In the genomic region with DNA sequence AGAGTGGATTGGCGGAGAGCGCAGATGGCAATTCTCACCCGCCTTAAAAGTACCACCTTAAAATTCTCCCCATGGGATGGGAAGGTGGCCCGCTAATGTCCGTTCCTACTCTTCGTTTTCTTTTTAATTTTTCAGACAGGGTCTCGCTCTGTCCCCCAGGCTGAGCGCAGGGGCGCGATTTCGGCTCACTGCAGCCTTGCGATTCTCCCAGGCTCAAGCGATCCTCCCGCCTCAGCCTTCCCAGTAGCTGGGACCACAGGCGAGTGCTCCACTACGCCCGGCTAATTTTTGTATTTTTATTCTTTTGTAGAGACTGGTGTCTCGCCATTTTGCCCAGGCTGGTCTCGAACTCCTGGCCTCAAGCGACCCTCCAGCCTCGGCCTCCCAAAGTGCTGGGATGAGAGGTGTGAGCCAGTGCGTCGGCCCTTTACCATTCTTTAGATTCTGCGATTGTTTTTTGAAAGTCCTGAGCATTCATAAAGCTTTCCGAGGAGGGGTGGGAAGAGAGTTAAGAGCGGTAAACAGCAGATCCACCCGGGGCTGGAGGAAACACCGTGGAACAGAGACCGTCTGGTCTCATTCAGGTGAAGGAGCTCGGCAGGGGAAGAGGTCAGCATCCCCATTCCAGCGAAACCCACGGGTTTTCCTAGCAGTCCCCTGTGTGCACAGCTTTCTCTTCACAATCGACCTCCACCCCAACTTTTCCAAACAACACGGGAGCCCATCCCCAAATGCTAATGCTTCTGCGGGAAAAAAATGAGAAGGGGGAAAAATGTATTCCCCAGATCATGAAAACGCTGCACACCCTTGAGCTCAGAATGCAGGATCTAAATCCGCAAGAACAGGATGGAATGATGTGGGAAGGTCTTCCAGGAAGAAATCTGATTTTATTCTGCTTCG, we compare ENCODE assay signal across 9 cellular contexts.
DNase-seq lines count a peak whose midpoint lies in the region; ATAC-seq and TF ChIP-seq lines count a peak whose summit lies in the region.
"Had no signal": no experiment of that assay in that cellular context is flagged by ENCODE, and none has a peak within 500 bp of the region (broad histone marks: within the 10 kb centered on the region; RNA-seq: fewer than 3 reads in every experiment).

No MANE protein-coding gene starts in this region.

- peak overlapping the region; percentile 39; the same call in 1 of the 2 replicates for H3K4me3 ChIP-seq in BLaER1
- peak overlapping the region; percentile 57 for H3K4me3 ChIP-seq in HUES64 (ENCODE audit: low read length)
- H3K4me3 ChIP-seq in duodenal mucosa (ENCODE audit: low read depth in 1 of 2, low read length in 2 of 2): peak overlapping the region; percentile 42 to 59
- H3K4me3 ChIP-seq in neural cell (ENCODE audit: low read length): peak overlapping the region; percentile 57

- H3K9ac ChIP-seq in BLaER1 (no peak overlapping the region), HUES64 (ENCODE audit: low read depth, low read length) (peak overlapping the region; percentile 44; the same call in 1 of the 2 replicates), duodenal mucosa (ENCODE audit: low read depth in 1 of 2, low read length in 2 of 2) (no peak overlapping the region), neural cell (ENCODE audit: low read length) (no peak overlapping the region)

- H3K27ac ChIP-seq in BLaER1: no peak overlapping the region
- no peak overlapping the region for H3K27ac ChIP-seq in HUES64 (ENCODE audit: low read depth, low read length)
- no peak overlapping the region for H3K27ac ChIP-seq in duodenal mucosa (ENCODE audit: low read depth, low read length)
- no peak overlapping the region for H3K27ac ChIP-seq in neural cell (ENCODE audit: low read length)
- H3K27ac ChIP-seq: neutrophil had no signal

- peaks cover 26% of the 10 kb centered on the region for H3K9me3 ChIP-seq in BLaER1
- H3K9me3 ChIP-seq in HUES64 (ENCODE audit: insufficient read depth, low read depth, low read length): no peaks in the 10 kb centered on the region
- no peaks in the 10 kb centered on the region for H3K9me3 ChIP-seq in duodenal mucosa (ENCODE audit: control insufficient read depth in 1 of 2, low read length in 2 of 2)
- no peaks in the 10 kb centered on the region for H3K9me3 ChIP-seq in neural cell (ENCODE audit: low read length)
- H3K9me3 ChIP-seq: neutrophil had no signal

- no peaks in the 10 kb centered on the region for H3K79me2 ChIP-seq in neural cell (replicated peaks; ENCODE audit: insufficient read depth, low read length)

- H3K27me3 ChIP-seq in BLaER1: peaks cover 58% of the 10 kb centered on the region
- H3K27me3 ChIP-seq in HUES64 (ENCODE audit: insufficient read depth, low read length): peaks cover 62% of the 10 kb centered on the region
- H3K27me3 ChIP-seq in duodenal mucosa (ENCODE audit: control insufficient read depth in 1 of 2, insufficient read depth in 2 of 2, low read length in 2 of 2): peaks cover 40 to 54% of the 10 kb centered on the region in 2 donors
- peaks cover 55% of the 10 kb centered on the region for H3K27me3 ChIP-seq in neural cell (ENCODE audit: insufficient read depth, low read depth, low read length)

- no peaks in the 10 kb centered on the region for H3K9me2 ChIP-seq in neural cell (ENCODE audit: insufficient read depth, low read length)

- no peak overlapping the region for H2AFZ ChIP-seq in neural cell (ENCODE audit: low read depth, low read length)

- ATAC-seq in GM21529 (IDR thresholded peaks at IDR 0.05; ENCODE audit: unreplicated experiment) (no peak), HG03565 (IDR thresholded peaks at IDR 0.05; ENCODE audit: unreplicated experiment) (no peak)

- H4K20me1 ChIP-seq in BLaER1 (peaks cover 29% of the 10 kb centered on the region; the same call in 1 of the 2 replicates), neural cell (ENCODE audit: insufficient read depth) (no peaks in the 10 kb centered on the region)

- whole genome bisulfite sequencing in HUES64: 16% methylated on average over 38 of the region's 38 CpGs

- no peak for TF ChIP-seq CTCF in neural cell (IDR thresholded peaks at IDR 0.05; ENCODE audit: poor library complexity, severe bottlenecking)

- TF ChIP-seq RAD21 in neural cell (conservative IDR thresholded peaks at IDR 0.05): no peak

- H3K4me2 ChIP-seq in BLaER1 (no peak overlapping the region), neural cell (ENCODE audit: low read length) (peak overlapping the region; percentile 17)

- no peak for TF ChIP-seq EP300 in neural cell (conservative IDR thresholded peaks at IDR 0.05; ENCODE audit: poor library complexity, severe bottlenecking)

- DNase-seq in NCI-H1436 (lab: John Stamatoyannopoulos, UW): no peak
- no peak for DNase-seq in GOT3 (lab: John Stamatoyannopoulos, UW)

- no peaks in the 10 kb centered on the region for H3K36me3 ChIP-seq in BLaER1
- H3K36me3 ChIP-seq in HUES64 (ENCODE audit: insufficient read depth, low read length): no peaks in the 10 kb centered on the region
- no peaks in the 10 kb centered on the region for H3K36me3 ChIP-seq in duodenal mucosa (ENCODE audit: control insufficient read depth in 1 of 2, insufficient read depth in 2 of 2, low read length in 2 of 2)
- H3K36me3 ChIP-seq in neural cell (ENCODE audit: insufficient read depth, low read length): no peaks in the 10 kb centered on the region
- H3K36me3 ChIP-seq: neutrophil had no signal

- no peaks in the 10 kb centered on the region for H3F3A ChIP-seq in neural cell (ENCODE audit: insufficient read depth, low read length, poor library complexity, severe bottlenecking)

- 0 out of 2 replicates have a peak, but pooled peaks cover 4% of the 10 kb centered on the region for H3K4me1 ChIP-seq in BLaER1
- H3K4me1 ChIP-seq in HUES64 (ENCODE audit: insufficient read depth, low read length): peaks cover 18% of the 10 kb centered on the region; the same call in 1 of the 2 replicates
- no peaks in the 10 kb centered on the region for H3K4me1 ChIP-seq in duodenal mucosa (ENCODE audit: control insufficient read depth in 1 of 2, insufficient read depth in 2 of 2, low read length in 2 of 2)

TF ChIP-seq in neural cell, 6 proteins besides CTCF, POLR2A, EP300 and RAD21:
- TF ChIP-seq, protein P1, sequence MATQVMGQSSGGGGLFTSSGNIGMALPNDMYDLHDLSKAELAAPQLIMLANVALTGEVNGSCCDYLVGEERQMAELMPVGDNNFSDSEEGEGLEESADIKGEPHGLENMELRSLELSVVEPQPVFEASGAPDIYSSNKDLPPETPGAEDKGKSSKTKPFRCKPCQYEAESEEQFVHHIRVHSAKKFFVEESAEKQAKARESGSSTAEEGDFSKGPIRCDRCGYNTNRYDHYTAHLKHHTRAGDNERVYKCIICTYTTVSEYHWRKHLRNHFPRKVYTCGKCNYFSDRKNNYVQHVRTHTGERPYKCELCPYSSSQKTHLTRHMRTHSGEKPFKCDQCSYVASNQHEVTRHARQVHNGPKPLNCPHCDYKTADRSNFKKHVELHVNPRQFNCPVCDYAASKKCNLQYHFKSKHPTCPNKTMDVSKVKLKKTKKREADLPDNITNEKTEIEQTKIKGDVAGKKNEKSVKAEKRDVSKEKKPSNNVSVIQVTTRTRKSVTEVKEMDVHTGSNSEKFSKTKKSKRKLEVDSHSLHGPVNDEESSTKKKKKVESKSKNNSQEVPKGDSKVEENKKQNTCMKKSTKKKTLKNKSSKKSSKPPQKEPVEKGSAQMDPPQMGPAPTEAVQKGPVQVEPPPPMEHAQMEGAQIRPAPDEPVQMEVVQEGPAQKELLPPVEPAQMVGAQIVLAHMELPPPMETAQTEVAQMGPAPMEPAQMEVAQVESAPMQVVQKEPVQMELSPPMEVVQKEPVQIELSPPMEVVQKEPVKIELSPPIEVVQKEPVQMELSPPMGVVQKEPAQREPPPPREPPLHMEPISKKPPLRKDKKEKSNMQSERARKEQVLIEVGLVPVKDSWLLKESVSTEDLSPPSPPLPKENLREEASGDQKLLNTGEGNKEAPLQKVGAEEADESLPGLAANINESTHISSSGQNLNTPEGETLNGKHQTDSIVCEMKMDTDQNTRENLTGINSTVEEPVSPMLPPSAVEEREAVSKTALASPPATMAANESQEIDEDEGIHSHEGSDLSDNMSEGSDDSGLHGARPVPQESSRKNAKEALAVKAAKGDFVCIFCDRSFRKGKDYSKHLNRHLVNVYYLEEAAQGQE (IDR thresholded peaks at IDR 0.05; ENCODE audit: borderline replicate concordance): peak; percentile 55
- no peak for TF ChIP-seq POLR2AphosphoS5 (IDR thresholded peaks at IDR 0.05)
